In the genomic region with DNA sequence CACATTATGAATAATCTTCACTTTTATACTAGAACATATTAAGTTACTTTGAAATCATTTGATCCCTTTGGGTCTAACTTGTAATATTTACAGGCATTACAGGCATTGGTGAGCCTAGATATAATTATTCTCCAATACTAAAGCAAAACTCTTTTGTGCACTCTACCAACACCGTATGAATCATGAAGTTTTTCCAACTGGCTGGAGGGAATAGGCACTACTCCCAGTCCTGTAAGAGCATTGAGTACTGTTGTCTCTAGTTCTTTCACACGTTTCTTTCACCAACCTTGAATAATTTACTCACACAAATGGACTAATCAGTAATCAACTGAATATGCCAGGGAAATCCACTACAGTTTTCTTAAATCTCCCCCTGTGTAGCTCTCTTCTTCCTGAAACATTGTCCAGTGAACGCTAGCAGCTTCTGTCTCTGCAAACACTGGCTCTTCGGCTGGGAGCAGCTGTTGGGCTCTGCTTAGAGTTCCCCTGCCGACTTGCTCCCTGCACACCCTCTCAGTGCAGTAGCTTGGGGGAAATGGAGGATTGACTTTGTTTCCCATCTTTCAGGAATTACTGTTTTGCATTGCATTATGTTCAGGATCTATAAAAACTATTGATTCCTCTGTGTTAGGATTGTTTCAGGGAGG, we compare ENCODE assay signal across 11 cellular contexts.
DNase-seq lines count a peak whose midpoint lies in the region; ATAC-seq and TF ChIP-seq lines count a peak whose summit lies in the region.
"Had no signal": no experiment of that assay in that cellular context is flagged by ENCODE, and none has a peak within 500 bp of the region (broad histone marks: within the 10 kb centered on the region; RNA-seq: fewer than 3 reads in every experiment).

No MANE protein-coding gene starts in this region.

- no peaks in the 10 kb centered on the region for H4K20me1 ChIP-seq in hepatocyte (ENCODE audit: insufficient read depth, poor library complexity, severe bottlenecking)

- 49% methylated on average over 5 of the region's 5 CpGs for WGBS in hepatocyte (ENCODE audit: low lambda C conversion rate, missing lambda C conversion rate)
- WGBS in thyroid gland, 2 donors, result 17 to 23% methylated on average over 5 of the region's 5 CpGs

- no peak for TF ChIP-seq CTCF in hepatocyte (IDR thresholded peaks at IDR 0.05; ENCODE audit: poor library complexity)
- no peak for TF ChIP-seq CTCF in thyroid gland (IDR thresholded peaks at IDR 0.05)

- H3K4me2 ChIP-seq in hepatocyte, result no peak overlapping the region

- H3K36me3 ChIP-seq in hepatocyte (replicated peaks; ENCODE audit: insufficient read depth, low read depth), result no peaks in the 10 kb centered on the region
- H3K36me3 ChIP-seq in thyroid gland, result no peaks in the 10 kb centered on the region

- intact Hi-C loops in Right ventricle myocardium superior (cut with DNase I), result no loop called here
- intact Hi-C loops in cardiac septum (cut with DNase I), result no loop called here
- intact Hi-C loops in thyroid gland (cut with DNase I), result no loop called here

- H3K9me3 ChIP-seq in hepatocyte (ENCODE audit: low read depth) (no peaks in the 10 kb centered on the region), thyroid gland (no peaks in the 10 kb centered on the region)

- no peaks in the 10 kb centered on the region for H3K9me2 ChIP-seq in hepatocyte (replicated peaks; ENCODE audit: insufficient read depth)

- DNase-seq in Right ventricle myocardium superior (peak; percentile 42), cardiac septum (ENCODE audit: low spot score) (no peak), astrocyte of the hippocampus (ENCODE audit: low read depth, low spot score) (peak; percentile 38), hepatocyte (ENCODE audit: low spot score) (no peak), thyroid gland (peak; percentile 33 to 42), cortex of kidney (lab: John Stamatoyannopoulos, UW) (no peak)
- DNase-seq: activated CD4-positive, alpha-beta T cell treated with anti-CD3 and anti-CD28 coated beads, Interleukin-2, amount 50 U/mL, for 1 hour; activated effector memory CD4-positive, alpha-beta T cell treated with Interleukin-2 at 50 U/mL for 16 hours; GDM1 had no signal

- ATAC-seq in Right ventricle myocardium superior (ENCODE audit: poor library complexity) (peak; percentile 60), GM21381 (IDR thresholded peaks at IDR 0.05; ENCODE audit: unreplicated experiment) (no peak), HG02885 (IDR thresholded peaks at IDR 0.05; ENCODE audit: poor library complexity, unreplicated experiment) (no peak)

- TF ChIP-seq POLR2A in thyroid gland (IDR thresholded peaks at IDR 0.05), result no peak

- H3K4me1 ChIP-seq in hepatocyte (ENCODE audit: insufficient read depth) (no peaks in the 10 kb centered on the region), thyroid gland (peaks cover 29 to 30% of the 10 kb centered on the region in 2 donors)

- H3K27me3 ChIP-seq in hepatocyte (no peaks in the 10 kb centered on the region), thyroid gland (no peaks in the 10 kb centered on the region)

- H3K27ac ChIP-seq in hepatocyte (no peak overlapping the region), thyroid gland (peak overlapping the region in 2 of 3 donors; percentile 42 to 47)

- no peaks in the 10 kb centered on the region for H3K79me2 ChIP-seq in hepatocyte

- H3K4me3 ChIP-seq in hepatocyte (no peak overlapping the region), thyroid gland (replicated peaks in 1 of 3) (no peak overlapping the region)

- peak overlapping the region; percentile 72 for H2AFZ ChIP-seq in hepatocyte

Comparison
In these comparisons a context has a peak if more than half of its experiments do, and no peak if none do; other contexts are left out.
1. DNase-seq: peak in Right ventricle myocardium superior (single experiment), astrocyte of the hippocampus (single experiment) and thyroid gland (2 of 2); none in cardiac septum (single experiment), hepatocyte (single experiment) and cortex of kidney (single experiment).